In the genomic region with DNA sequence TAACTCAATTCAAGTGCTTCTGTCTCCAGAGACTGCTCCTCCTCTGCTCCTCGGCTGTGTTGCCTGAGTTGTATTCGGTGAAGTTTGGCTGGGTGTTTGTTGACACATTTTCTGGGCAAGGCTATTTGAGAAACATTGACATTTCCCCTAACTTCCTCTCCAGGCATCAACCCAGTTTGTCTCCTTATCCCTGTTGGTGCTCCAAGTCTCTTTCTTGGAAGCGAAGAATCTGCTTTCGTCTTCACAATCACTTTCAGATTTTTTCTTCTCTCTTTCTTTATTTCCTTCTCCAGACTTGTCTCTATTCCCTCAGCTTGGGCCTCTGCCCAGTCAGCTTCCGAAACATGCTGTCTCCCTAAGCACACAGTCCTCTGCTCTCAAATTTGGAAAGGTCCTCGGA, we compare ENCODE assay signal across 17 cellular contexts.
A peak's percentile ranks its signal among the peaks of the same experiment; 100 is the strongest.
DNase-seq lines count a peak whose midpoint lies in the region; ATAC-seq and TF ChIP-seq lines count a peak whose summit lies in the region.
"Had no signal": no experiment of that assay in that cellular context is flagged by ENCODE, and none has a peak within 500 bp of the region (broad histone marks: within the 10 kb centered on the region; RNA-seq: fewer than 3 reads in every experiment).

No MANE protein-coding gene starts in this region.

- H2AFZ ChIP-seq in parathyroid adenoma = peak overlapping the region; percentile 21

- no peaks in the 10 kb centered on the region for H3K9me3 Mint-ChIP-seq in CD4-positive, alpha-beta T cell
- H3K9me3 Mint-ChIP-seq: dendritic cell treated with granulocyte-macrophage colony-stimulating factor and Interleukin-4, amounts not matched to agents 40 ng/mL and 50 ng/mL, for 4 days had no signal

- no peak overlapping the region for H3K27ac Mint-ChIP-seq in CD4-positive, alpha-beta T cell
- H3K27ac Mint-ChIP-seq: dendritic cell treated with granulocyte-macrophage colony-stimulating factor and Interleukin-4, amounts not matched to agents 40 ng/mL and 50 ng/mL, for 4 days had no signal

- H3K36me3 ChIP-seq in adipocyte (ENCODE audit: control insufficient read depth, insufficient read depth, low read length, severe bottlenecking) = no peaks in the 10 kb centered on the region
- no peaks in the 10 kb centered on the region for H3K36me3 ChIP-seq in parathyroid adenoma (ENCODE audit: control insufficient read depth, insufficient read depth, low read length)
- H3K36me3 ChIP-seq: left lung, Peyer's patch, tibial nerve had no signal

- H3K79me2 ChIP-seq in parathyroid adenoma = no peaks in the 10 kb centered on the region

- H3K36me3 Mint-ChIP-seq in CD4-positive, alpha-beta T cell (ENCODE audit: low read depth) = no peaks in the 10 kb centered on the region

- no peak for ATAC-seq in CD4-positive, alpha-beta T cell (ENCODE audit: poor library complexity)
- no peak for ATAC-seq in GM18870 (IDR thresholded peaks at IDR 0.05; ENCODE audit: unreplicated experiment)
- ATAC-seq: HepG2, left lung had no signal

- H3K9me3 ChIP-seq in adipocyte (ENCODE audit: control insufficient read depth, low read length) (no peaks in the 10 kb centered on the region), parathyroid adenoma (ENCODE audit: control insufficient read depth, low read length) (no peaks in the 10 kb centered on the region)
- no peaks in the 10 kb centered on the region for H3K9me3 ChIP-seq in CD4-positive, alpha-beta T cell (ENCODE audit: control insufficient read depth, low read length)
- H3K9me3 ChIP-seq: left lung, Peyer's patch, tibial nerve had no signal

- H3K4me1 ChIP-seq in adipocyte (ENCODE audit: control insufficient read depth, insufficient read depth, low read length) (peaks cover 34% of the 10 kb centered on the region), parathyroid adenoma (no peaks in the 10 kb centered on the region)
- H3K4me1 ChIP-seq: left lung, Peyer's patch had no signal

- H3K4me3 ChIP-seq in adipocyte (ENCODE audit: low read length) = peak overlapping the region; percentile 67
- peak overlapping the region in 1 of 2 donors; percentile 10 for H3K4me3 ChIP-seq in foreskin fibroblast (ENCODE audit: low read depth in 1 of 2, low read length in 2 of 2)
- no peak overlapping the region for H3K4me3 ChIP-seq in parathyroid adenoma (ENCODE audit: low read depth, low read length)
- H3K4me3 ChIP-seq: left lung, Peyer's patch had no signal

- no peaks in the 10 kb centered on the region for H3K27me3 ChIP-seq in adipocyte (replicated peaks; ENCODE audit: control insufficient read depth, insufficient read depth, low read length)
- H3K27me3 ChIP-seq in parathyroid adenoma (ENCODE audit: control insufficient read depth, insufficient read depth, low read length) = no peaks in the 10 kb centered on the region
- no peaks in the 10 kb centered on the region for H3K27me3 ChIP-seq in CD4-positive, alpha-beta T cell (ENCODE audit: control insufficient read depth, insufficient read depth, low read length)
- H3K27me3 ChIP-seq: left lung, Peyer's patch, tibial nerve had no signal

- no peak overlapping the region for H3K4me3 Mint-ChIP-seq in CD4-positive, alpha-beta T cell
- H3K4me3 Mint-ChIP-seq: dendritic cell treated with granulocyte-macrophage colony-stimulating factor and Interleukin-4, amounts not matched to agents 40 ng/mL and 50 ng/mL, for 4 days had no signal

- intact Hi-C loops in CD4-positive, alpha-beta T cell (cut with DNase I, micrococcal nuclease) = no loop called here

- H3K9ac ChIP-seq in adipocyte (ENCODE audit: low read length) (peak overlapping the region; percentile 47), parathyroid adenoma (no peak overlapping the region)

- H3K4me2 ChIP-seq in parathyroid adenoma (ENCODE audit: low read length) = no peak overlapping the region

- TF ChIP-seq CTCF in foreskin fibroblast (IDR thresholded peaks at IDR 0.05; ENCODE audit: low read depth, low read length) (no peak), parathyroid adenoma (IDR thresholded peaks at IDR 0.05) (no peak)
- TF ChIP-seq CTCF in CD4-positive, alpha-beta T cell (IDR thresholded peaks at IDR 0.05) = no peak

- CTCF ChIA-PET in CD4-positive, alpha-beta T cell (lab: Charles Lee) = no interaction called here

- H3K27ac ChIP-seq in parathyroid adenoma = no peak overlapping the region
- H3K27ac ChIP-seq in CD4-positive, alpha-beta T cell (ENCODE audit: low read depth, low read length) = no peak overlapping the region
- H3K27ac ChIP-seq: left lung, Peyer's patch had no signal

- POLR2A ChIA-PET in CD4-positive, alpha-beta T cell (lab: Charles Lee) = no interaction called here

- peaks cover 4% of the 10 kb centered on the region for H3K27me3 Mint-ChIP-seq in CD4-positive, alpha-beta T cell

- peak; percentile 18 for DNase-seq in AG08395 (ENCODE audit: low spot score)
- DNase-seq in adipocyte (ENCODE audit: low read depth) = no peak
- peak; percentile 28 to 60 for DNase-seq in foreskin fibroblast
- no peak for DNase-seq in activated T-cell treated with anti-CD3 and anti-CD28 coated beads, Interleukin-2, amount 50 U/mL, for 48 hours
- DNase-seq in GM19240 (ENCODE audit: insufficient read length, low spot score) = no peak
- no peak for DNase-seq in CD4-positive, alpha-beta T cell
- DNase-seq: activated effector memory CD4-positive, alpha-beta T cell treated with anti-CD3 and anti-CD28 coated beads, Interleukin-2, amount 50 U/mL, for 16 hours; GDM1; left lung; NCI-H2107; NCI-H774; Peyer's patch had no signal

- H3K4me1 Mint-ChIP-seq in CD4-positive, alpha-beta T cell (ENCODE audit: low read depth) = no peaks in the 10 kb centered on the region

Comparison
In these comparisons a context has a peak if more than half of its experiments do, and no peak if none do; other contexts are left out.
1. DNase-seq: peak in AG08395 (single experiment) and foreskin fibroblast (2 of 2); none in adipocyte (single experiment), activated T-cell treated with anti-CD3 and anti-CD28 coated beads, Interleukin-2, amount 50 U/mL, for 48 hours (0 of 2), GM19240 (single experiment) and CD4-positive, alpha-beta T cell (0 of 10).